1 cellular context compared by ENCODE assay signal in genomic region chr1:185693654-185694053, GRCh38.
TF ChIP-seq lines count a peak whose summit lies in the region.

No MANE protein-coding gene starts in this region.

TF ChIP-seq in GM23338, 12 proteins besides CTCF, POLR2A, EP300 and RAD21 (continued from another document):
- no peak for TF ChIP-seq ZNF462 (CRISPR knock-in tag; IDR thresholded peaks at IDR 0.05)
- no peak for TF ChIP-seq CREB1 (CRISPR knock-in tag; IDR thresholded peaks at IDR 0.05; ENCODE audit: low read depth)
- TF ChIP-seq ZNF331 (CRISPR knock-in tag; IDR thresholded peaks at IDR 0.05; ENCODE audit: low read depth) = no peak
- no peak for TF ChIP-seq REST (IDR thresholded peaks at IDR 0.05; ENCODE audit: unreplicated experiment)
- no peak for TF ChIP-seq STAT1 (IDR thresholded peaks at IDR 0.05; ENCODE audit: unreplicated experiment)
- TF ChIP-seq POLR2AphosphoS5 (IDR thresholded peaks at IDR 0.05; ENCODE audit: low read depth) = no peak
- no peak for TF ChIP-seq EZH2 (IDR thresholded peaks at IDR 0.05; ENCODE audit: low read depth, unreplicated experiment)
- TF ChIP-seq JUNB (IDR thresholded peaks at IDR 0.05; ENCODE audit: unreplicated experiment) = no peak
- TF ChIP-seq EZH2phosphoT487 (IDR thresholded peaks at IDR 0.05; ENCODE audit: unreplicated experiment) = no peak
- TF ChIP-seq ZNF114 (CRISPR knock-in tag; IDR thresholded peaks at IDR 0.05) = no peak
